In genomic region chr15:41018534-41018933, GRCh38 we compare ENCODE assay signal across 10 cellular contexts.
DNase-seq lines count a peak whose midpoint lies in the region; ATAC-seq and TF ChIP-seq lines count a peak whose summit lies in the region.
"Had no signal": no experiment of that assay in that cellular context is flagged by ENCODE, and none has a peak within 500 bp of the region (broad histone marks: within the 10 kb centered on the region; RNA-seq: fewer than 3 reads in every experiment).

No MANE protein-coding gene starts in this region.

- no peak overlapping the region for H3K4me3 Mint-ChIP-seq in progenitor cell of endocrine pancreas (ENCODE audit: low read depth)
- H3K4me3 Mint-ChIP-seq in natural killer cell treated with Interleukin-12 subunit alpha and Interleukin-12 subunit beta and Interleukin-15 and Interleukin-18, amount 100 ng/mL, for 72 hours: no peak overlapping the region
- H3K4me3 Mint-ChIP-seq: activated naive CD8-positive, alpha-beta T cell treated with anti-CD3 and anti-CD28 coated beads for 36 hours had no signal

- DNase-seq in G401 (ENCODE audit: low spot score) (peak; percentile 18), SK-MEL-5 (ENCODE audit: low read depth, low spot score) (peak; percentile 77), fibroblast of villous mesenchyme (ENCODE audit: low read depth) (peak; percentile 64), progenitor cell of endocrine pancreas (ENCODE audit: low spot score, unreplicated experiment) (no peak), HK-2 (ENCODE audit: unreplicated experiment) (no peak), NCI-H524 treated with DMSO at 0.1 percent for 48 hours (lab: John Stamatoyannopoulos, UW) (no peak)
- DNase-seq in natural killer cell treated with Interleukin-12 subunit alpha and Interleukin-12 subunit beta and Interleukin-15 and Interleukin-18, amount 100 ng/mL, for 72 hours (ENCODE audit: low spot score): no peak
- DNase-seq: activated naive CD8-positive, alpha-beta T cell treated with anti-CD3 and anti-CD28 coated beads for 36 hours; NCI-H2227 treated with DMSO at 0.1 percent for 48 hours had no signal

- no peak overlapping the region for H3K4me3 ChIP-seq in fibroblast of villous mesenchyme (ENCODE audit: low read depth, low read length)

- in situ Hi-C loops in G401 (cut with HindIII; ENCODE audit: low sequenced_read_pairs): no loop called here
- in situ Hi-C loops in SK-MEL-5 (cut with HindIII; ENCODE audit: low pct_unique_long_range_greater_than_20kb, low sequenced_read_pairs): loop anchor here (25.0 kb wide), 1 partner anchor 106 kb away; no protein-coding TSS in a partner anchor

- no peaks in the 10 kb centered on the region for H3K9me3 Mint-ChIP-seq in progenitor cell of endocrine pancreas (ENCODE audit: low read depth)
- H3K9me3 Mint-ChIP-seq in natural killer cell treated with Interleukin-12 subunit alpha and Interleukin-12 subunit beta and Interleukin-15 and Interleukin-18, amount 100 ng/mL, for 72 hours: no peaks in the 10 kb centered on the region
- H3K9me3 Mint-ChIP-seq: activated naive CD8-positive, alpha-beta T cell treated with anti-CD3 and anti-CD28 coated beads for 36 hours had no signal

- H3K36me3 Mint-ChIP-seq in progenitor cell of endocrine pancreas (ENCODE audit: insufficient read depth): peaks cover 16% of the 10 kb centered on the region
- H3K36me3 Mint-ChIP-seq in natural killer cell treated with Interleukin-12 subunit alpha and Interleukin-12 subunit beta and Interleukin-15 and Interleukin-18, amount 100 ng/mL, for 72 hours: peaks cover 17% of the 10 kb centered on the region

- peak overlapping the region; percentile 44 for H3K27ac Mint-ChIP-seq in progenitor cell of endocrine pancreas
- H3K27ac Mint-ChIP-seq in natural killer cell treated with Interleukin-12 subunit alpha and Interleukin-12 subunit beta and Interleukin-15 and Interleukin-18, amount 100 ng/mL, for 72 hours: peak overlapping the region in 1 of 2 donors; percentile 10
- H3K27ac Mint-ChIP-seq: activated naive CD8-positive, alpha-beta T cell treated with anti-CD3 and anti-CD28 coated beads for 36 hours had no signal

- ATAC-seq in HG03045 (IDR thresholded peaks at IDR 0.05; ENCODE audit: unreplicated experiment): no peak
- no peak for ATAC-seq in natural killer cell treated with Interleukin-12 subunit alpha and Interleukin-12 subunit beta and Interleukin-15 and Interleukin-18, amount 100 ng/mL, for 72 hours

- peaks cover 5% of the 10 kb centered on the region for H3K4me1 Mint-ChIP-seq in progenitor cell of endocrine pancreas (ENCODE audit: low read depth)
- H3K4me1 Mint-ChIP-seq in natural killer cell treated with Interleukin-12 subunit alpha and Interleukin-12 subunit beta and Interleukin-15 and Interleukin-18, amount 100 ng/mL, for 72 hours (ENCODE audit: low read depth in 2 of 2): peaks cover 15 to 18% of the 10 kb centered on the region in 2 donors

- TF ChIP-seq CTCF in fibroblast of villous mesenchyme (IDR thresholded peaks at IDR 0.05; ENCODE audit: insufficient read depth, low read depth, low read length) (peak; percentile 45), progenitor cell of endocrine pancreas (IDR thresholded peaks at IDR 0.05; ENCODE audit: unreplicated experiment) (peak; percentile 47)

- no peaks in the 10 kb centered on the region for H3K27me3 Mint-ChIP-seq in progenitor cell of endocrine pancreas
- H3K27me3 Mint-ChIP-seq in natural killer cell treated with Interleukin-12 subunit alpha and Interleukin-12 subunit beta and Interleukin-15 and Interleukin-18, amount 100 ng/mL, for 72 hours: no peaks in the 10 kb centered on the region
- H3K27me3 Mint-ChIP-seq: activated naive CD8-positive, alpha-beta T cell treated with anti-CD3 and anti-CD28 coated beads for 36 hours had no signal

Comparison
In these comparisons a context has a peak if more than half of its experiments do, and no peak if none do; other contexts are left out.
1. DNase-seq: peak in G401 (single experiment), SK-MEL-5 (single experiment) and fibroblast of villous mesenchyme (single experiment); none in progenitor cell of endocrine pancreas (single experiment), HK-2 (single experiment), NCI-H524 treated with DMSO at 0.1 percent for 48 hours (single experiment) and natural killer cell treated with Interleukin-12 subunit alpha and Interleukin-12 subunit beta and Interleukin-15 and Interleukin-18, amount 100 ng/mL, for 72 hours (single experiment).